8 cellular contexts compared by ENCODE assay signal in genomic region chr11:28697920-28698827, GRCh38.
DNase-seq lines count a peak whose midpoint lies in the region; ATAC-seq, FAIRE-seq and TF ChIP-seq lines count a peak whose summit lies in the region.

No MANE protein-coding gene starts in this region.

- no peak overlapping the region for H3K4me3 ChIP-seq in A549
- no peak overlapping the region for H3K4me3 ChIP-seq in liver (ENCODE audit: low read depth in 1 of 3, low read length in 3 of 3)
- no peak overlapping the region for H3K4me3 ChIP-seq in CD8-positive, alpha-beta memory T cell (ENCODE audit: low read length)

- peaks cover 3 to 6% (median 5%) of the 10 kb centered on the region in 5 donors for H3K9me3 Mint-ChIP-seq in CD8-positive, alpha-beta memory T cell

- TF ChIP-seq RAD21 in A549 (conservative IDR thresholded peaks at IDR 0.05 in 1 of 2, IDR thresholded peaks at IDR 0.05 in 1 of 2): peak; percentile 78 to 79
- peak; percentile 79 to 88 for TF ChIP-seq RAD21 in liver (IDR thresholded peaks at IDR 0.05)

- no peak for TF ChIP-seq POLR2A in A549 (IDR thresholded peaks at IDR 0.05; ENCODE audit: low read length)

- POLR2A ChIA-PET in A549 (lab: Yijun Ruan, JAX): no interaction called here
- POLR2A ChIA-PET in CD8-positive, alpha-beta memory T cell (lab: Charles Lee): no interaction called here

- 80% methylated on average over 5 of the region's 5 CpGs for WGBS in A549 (ENCODE audit: missing lambda C conversion rate)
- WGBS in liver: 66% methylated on average over 5 of the region's 5 CpGs

- TF ChIP-seq CTCF in A549 (IDR thresholded peaks at IDR 0.05): peak; percentile 58
- TF ChIP-seq CTCF in liver (IDR thresholded peaks at IDR 0.05; ENCODE audit: low read depth, low read length, missing input control): peak; percentile 76

- H3K27ac ChIP-seq in A549: peak overlapping the region; percentile 87 to 90; a peak in 4 of 6 replicates
- no peak overlapping the region for H3K27ac ChIP-seq in liver (ENCODE audit: low read depth in 1 of 2, low read length in 2 of 2)
- H3K27ac ChIP-seq in CD8-positive, alpha-beta memory T cell (ENCODE audit: low read depth, low read length): no peak overlapping the region

- FAIRE-seq in A549 (lab: Jason Lieb, UNC): peak; percentile 23
- FAIRE-seq in urothelium cell line (lab: Jason Lieb, UNC): no peak

- no peak overlapping the region for H3K4me3 Mint-ChIP-seq in CD8-positive, alpha-beta memory T cell

- ATAC-seq in A549 (no peak), HG02798 (IDR thresholded peaks at IDR 0.05; ENCODE audit: poor library complexity, unreplicated experiment) (peak; percentile 71)

- H3K36me3 ChIP-seq in liver (ENCODE audit: control insufficient read depth in 4 of 4, insufficient read depth in 3 of 4, low read depth in 1 of 4, low read length in 3 of 4): no peaks in the 10 kb centered on the region
- no peaks in the 10 kb centered on the region for H3K36me3 ChIP-seq in CD8-positive, alpha-beta memory T cell (ENCODE audit: insufficient read depth, low read length)

- no peak overlapping the region for H3K27ac Mint-ChIP-seq in CD8-positive, alpha-beta memory T cell

- no peaks in the 10 kb centered on the region for H3K27me3 Mint-ChIP-seq in CD8-positive, alpha-beta memory T cell

- H3K4me1 ChIP-seq in A549 (peaks cover 21% of the 10 kb centered on the region), liver (ENCODE audit: control insufficient read depth in 4 of 4, insufficient read depth in 4 of 4, low read length in 3 of 4) (no peaks in the 10 kb centered on the region)
- H3K4me1 ChIP-seq in CD8-positive, alpha-beta memory T cell (ENCODE audit: insufficient read depth, low read length): no peaks in the 10 kb centered on the region

- H3K36me3 Mint-ChIP-seq in CD8-positive, alpha-beta memory T cell: no peaks in the 10 kb centered on the region

- H3K27me3 ChIP-seq in liver (ENCODE audit: control insufficient read depth in 4 of 4, insufficient read depth in 4 of 4, low read length in 3 of 4): no peaks in the 10 kb centered on the region
- no peaks in the 10 kb centered on the region for H3K27me3 ChIP-seq in CD8-positive, alpha-beta memory T cell (ENCODE audit: insufficient read depth, low read length, poor library complexity, severe bottlenecking)

- H3K9ac ChIP-seq in liver (ENCODE audit: low read depth in 1 of 2, low read length in 2 of 2): no peak overlapping the region

- no peak for TF ChIP-seq EP300 in A549 (IDR thresholded peaks at IDR 0.05)

- CTCF ChIA-PET in A549 (lab: Yijun Ruan, JAX): interaction anchor here (1.5 to 1.6 kb wide), 2 partner anchors 29 to 131 kb away, joined by 3 read pairs; no protein-coding TSS in a partner anchor
- CTCF ChIA-PET in CD8-positive, alpha-beta memory T cell (lab: Charles Lee): no interaction called here

- DNase-seq in A549 (ENCODE audit: low read depth in 1 of 2, low spot score in 1 of 2) (peak; percentile 10 to 71), ELR (ENCODE audit: low read depth) (peak; percentile 69), NOMO-1 treated with DMSO at 0.1 percent for 48 hours (lab: John Stamatoyannopoulos, UW; ENCODE audit: unreplicated experiment) (peak; percentile 27), cerebellar cortex (ENCODE audit: low spot score) (peak; percentile 65), urothelium cell line (ENCODE audit: low spot score) (peak; percentile 49)
- DNase-seq in CD8-positive, alpha-beta memory T cell: no peak

- no peak overlapping the region for H3K4me2 ChIP-seq in A549

- H3K4me1 Mint-ChIP-seq in CD8-positive, alpha-beta memory T cell: no peaks in the 10 kb centered on the region

- H3K9me3 ChIP-seq in A549 (peaks cover 11% of the 10 kb centered on the region; the same call in 1 of the 3 replicates), liver (ENCODE audit: control insufficient read depth in 4 of 4, low read length in 3 of 4) (no peaks in the 10 kb centered on the region)
- no peaks in the 10 kb centered on the region for H3K9me3 ChIP-seq in CD8-positive, alpha-beta memory T cell (ENCODE audit: low read length)

TF ChIP-seq in A549, 52 proteins besides CTCF, POLR2A, EP300 and RAD21:
- TF ChIP-seq HDAC2 (IDR thresholded peaks at IDR 0.05) (peak; percentile 25; the same call in 1 of the 2 replicates), FOXS1 (CRISPR knock-in tag; IDR thresholded peaks at IDR 0.05) (0 out of 2 replicates have a peak, but pooled peaks have one; percentile 53), SMC3 (IDR thresholded peaks at IDR 0.05) (peak; percentile 79), MAZ (IDR thresholded peaks at IDR 0.05; ENCODE audit: borderline replicate concordance, low read depth, low read length) (no peak)

TF ChIP-seq in liver, 16 proteins besides CTCF, POLR2A, EP300 and RAD21:
- TF ChIP-seq FOXA1 (IDR thresholded peaks at IDR 0.05) (no peak), YY1 (IDR thresholded peaks at IDR 0.05) (no peak), JUND (IDR thresholded peaks at IDR 0.05) (no peak), HNF4A (conservative IDR thresholded peaks at IDR 0.05) (no peak), NR2F2 (IDR thresholded peaks at IDR 0.05) (no peak), FOXA2 (IDR thresholded peaks at IDR 0.05) (no peak), TAF1 (conservative IDR thresholded peaks at IDR 0.05) (no peak), REST (IDR thresholded peaks at IDR 0.05) (no peak), RXRA (IDR thresholded peaks at IDR 0.05) (no peak), ZBTB33 (IDR thresholded peaks at IDR 0.05) (no peak), ATF3 (IDR thresholded peaks at IDR 0.05) (no peak), MAX (IDR thresholded peaks at IDR 0.05) (no peak), EGR1 (IDR thresholded peaks at IDR 0.05; ENCODE audit: low read depth in 2 of 2) (no peak), GABPA (IDR thresholded peaks at IDR 0.05 in 1 of 2, conservative IDR thresholded peaks at IDR 0.05 in 1 of 2) (no peak), HNF4G (IDR thresholded peaks at IDR 0.05) (no peak), SP1 (IDR thresholded peaks at IDR 0.05) (no peak)
TF ChIP-seq in liver: peak in this region for 0.

Comparison
In these comparisons a context has a peak if more than half of its experiments do, and no peak if none do; other contexts are left out.
1. DNase-seq: peak in A549 (2 of 2), ELR (single experiment), NOMO-1 treated with DMSO at 0.1 percent for 48 hours (single experiment), cerebellar cortex (single experiment) and urothelium cell line (single experiment); none in CD8-positive, alpha-beta memory T cell (0 of 5).
2. H3K27ac ChIP-seq: peak in A549 (2 of 2); none in liver (0 of 2) and CD8-positive, alpha-beta memory T cell (single experiment).